9 cellular contexts compared by ENCODE assay signal in genomic region chr1:232306269-232306911, GRCh38.
A peak's percentile ranks its signal among the peaks of the same experiment; 100 is the strongest.
DNase-seq lines count a peak whose midpoint lies in the region; TF ChIP-seq lines count a peak whose summit lies in the region.
"Had no signal": no experiment of that assay in that cellular context is flagged by ENCODE, and none has a peak within 500 bp of the region (broad histone marks: within the 10 kb centered on the region; RNA-seq: fewer than 3 reads in every experiment).

No MANE protein-coding gene starts in this region.

- H3K4me2 ChIP-seq in neural progenitor cell = no peak overlapping the region

- H3K27me3 ChIP-seq in esophagus squamous epithelium (no peaks in the 10 kb centered on the region), neural progenitor cell (no peaks in the 10 kb centered on the region)

- no peak overlapping the region for H3K27ac Mint-ChIP-seq in neural progenitor cell
- H3K27ac Mint-ChIP-seq in activated T-cell treated with anti-CD3 and anti-CD28 coated beads, Interleukin-2, amount 50 U/mL, for 24 hours = no peak overlapping the region
- H3K27ac Mint-ChIP-seq: activated naive CD4-positive, alpha-beta T cell treated with anti-CD3 and anti-CD28 coated beads, Interleukin-2, amount 50 U/mL, for 72 hours had no signal

- H3K36me3 ChIP-seq in esophagus squamous epithelium (no peaks in the 10 kb centered on the region), neural progenitor cell (no peaks in the 10 kb centered on the region)

- H3K4me3 ChIP-seq in esophagus squamous epithelium (no peak overlapping the region), neural progenitor cell (no peak overlapping the region)

- TF ChIP-seq POLR2A in esophagus squamous epithelium (IDR thresholded peaks at IDR 0.05) = no peak

- no peaks in the 10 kb centered on the region for H3F3A ChIP-seq in neural progenitor cell (ENCODE audit: low read depth)

- peaks cover 14 to 76% (median 38%) of the 10 kb centered on the region in 3 donors for H3K4me1 ChIP-seq in esophagus squamous epithelium
- H3K4me1 ChIP-seq in neural progenitor cell = no peaks in the 10 kb centered on the region

- intact Hi-C loops in esophagus squamous epithelium (cut with DNase I) = no loop called here

- no peaks in the 10 kb centered on the region for H3K36me3 Mint-ChIP-seq in neural progenitor cell
- H3K36me3 Mint-ChIP-seq in activated T-cell treated with anti-CD3 and anti-CD28 coated beads, Interleukin-2, amount 50 U/mL, for 24 hours (ENCODE audit: low read depth) = no peaks in the 10 kb centered on the region
- H3K36me3 Mint-ChIP-seq: activated naive CD4-positive, alpha-beta T cell treated with anti-CD3 and anti-CD28 coated beads, Interleukin-2, amount 50 U/mL, for 72 hours had no signal

- H3K79me2 ChIP-seq in neural progenitor cell (ENCODE audit: low read depth) = no peaks in the 10 kb centered on the region

- H3K27me3 Mint-ChIP-seq in neural progenitor cell (ENCODE audit: insufficient read depth, low read depth) = peaks cover 9% of the 10 kb centered on the region
- peaks cover 22% of the 10 kb centered on the region for H3K27me3 Mint-ChIP-seq in activated T-cell treated with anti-CD3 and anti-CD28 coated beads, Interleukin-2, amount 50 U/mL, for 24 hours

- WGBS in esophagus squamous epithelium, 2 donors = 40 to 63% methylated on average over 1 to 4 of the region's 7 CpGs

- peaks cover 12% of the 10 kb centered on the region for H3K4me1 Mint-ChIP-seq in neural progenitor cell
- H3K4me1 Mint-ChIP-seq in activated T-cell treated with anti-CD3 and anti-CD28 coated beads, Interleukin-2, amount 50 U/mL, for 24 hours (ENCODE audit: low read depth) = no peaks in the 10 kb centered on the region

- no peaks in the 10 kb centered on the region for H4K20me1 ChIP-seq in neural progenitor cell (ENCODE audit: low read depth)

- H3K9me3 ChIP-seq in esophagus squamous epithelium (no peaks in the 10 kb centered on the region), neural progenitor cell (ENCODE audit: low read depth) (no peaks in the 10 kb centered on the region)

- H3K9me3 Mint-ChIP-seq in neural progenitor cell = peaks cover 4% of the 10 kb centered on the region
- no peaks in the 10 kb centered on the region for H3K9me3 Mint-ChIP-seq in activated T-cell treated with anti-CD3 and anti-CD28 coated beads, Interleukin-2, amount 50 U/mL, for 24 hours
- H3K9me3 Mint-ChIP-seq: activated naive CD4-positive, alpha-beta T cell treated with anti-CD3 and anti-CD28 coated beads, Interleukin-2, amount 50 U/mL, for 72 hours had no signal

- H3K9ac ChIP-seq in neural progenitor cell = no peak overlapping the region

- H2AFZ ChIP-seq in neural progenitor cell (replicated peaks) = no peak overlapping the region

- TF ChIP-seq CTCF in C4-2B (conservative IDR thresholded peaks at IDR 0.05) = peak; percentile 65
- TF ChIP-seq CTCF in esophagus squamous epithelium (IDR thresholded peaks at IDR 0.05) = peak in 4 of 6 experiments; percentile 23 to 50 (median 30)
- TF ChIP-seq CTCF in neural progenitor cell (IDR thresholded peaks at IDR 0.05) = peak; percentile 52

- DNase-seq in NCI-H446 treated with DMSO at 0.1 percent for 48 hours (lab: John Stamatoyannopoulos, UW) = peak; percentile 73
- DNase-seq in esophagus squamous epithelium (lab: John Stamatoyannopoulos, UW) = no peak
- peak; percentile 50 for DNase-seq in neural progenitor cell (ENCODE audit: low spot score)
- DNase-seq in NCI-H1417 treated with DMSO at 0.1 percent for 48 hours (lab: John Stamatoyannopoulos, UW) = no peak
- no peak for DNase-seq in activated T-cell treated with anti-CD3 and anti-CD28 coated beads, Interleukin-2, amount 50 U/mL, for 24 hours
- no peak for DNase-seq in UCSD-AML1 (lab: John Stamatoyannopoulos, UW; ENCODE audit: unreplicated experiment)
- no peak for DNase-seq in activated CD4-positive, CD25-positive, alpha-beta regulatory T cell treated with anti-CD3 and anti-CD28 coated beads, Interleukin-2, amount 50 U/mL, for 72 hours

- H3K27ac ChIP-seq in C4-2B = no peak overlapping the region
- peak overlapping the region; percentile 66 to 90 (median 76) for H3K27ac ChIP-seq in esophagus squamous epithelium
- no peak overlapping the region for H3K27ac ChIP-seq in neural progenitor cell

- H3K4me3 Mint-ChIP-seq in neural progenitor cell = no peak overlapping the region
- no peak overlapping the region for H3K4me3 Mint-ChIP-seq in activated T-cell treated with anti-CD3 and anti-CD28 coated beads, Interleukin-2, amount 50 U/mL, for 24 hours

Comparison
In these comparisons a context has a peak if more than half of its experiments do, and no peak if none do; other contexts are left out.
1. H3K27ac ChIP-seq: peak in esophagus squamous epithelium (4 of 4); none in C4-2B (single experiment) and neural progenitor cell (single experiment).
2. DNase-seq: peak in NCI-H446 treated with DMSO at 0.1 percent for 48 hours (single experiment) and neural progenitor cell (single experiment); none in esophagus squamous epithelium (single experiment), NCI-H1417 treated with DMSO at 0.1 percent for 48 hours (single experiment), activated T-cell treated with anti-CD3 and anti-CD28 coated beads, Interleukin-2, amount 50 U/mL, for 24 hours (single experiment), UCSD-AML1 (single experiment) and activated CD4-positive, CD25-positive, alpha-beta regulatory T cell treated with anti-CD3 and anti-CD28 coated beads, Interleukin-2, amount 50 U/mL, for 72 hours (single experiment).
3. Peak in every context shown above with its lines, with median percentiles within 50 percentile points of each other: CTCF ChIP-seq.